25 cellular contexts compared by ENCODE assay signal in the genomic region with DNA sequence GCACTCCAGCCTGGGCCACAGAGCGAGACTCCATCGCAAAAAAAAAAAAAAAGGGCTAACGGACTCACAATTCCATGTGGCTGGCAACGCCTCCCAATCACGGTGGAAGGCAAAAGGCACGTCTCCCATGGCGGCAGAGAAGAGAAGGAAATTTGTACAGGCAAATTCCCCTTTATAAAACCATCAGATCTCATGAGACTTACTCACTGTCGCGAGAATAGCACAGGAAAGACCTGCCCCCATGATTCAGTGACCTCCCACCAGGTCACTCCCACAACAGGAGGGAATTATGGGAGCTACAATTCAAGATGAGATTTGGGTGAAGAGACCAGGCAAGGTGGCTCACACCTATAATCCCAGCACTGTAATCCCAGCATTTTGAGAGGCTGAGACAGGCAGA. TPM values are rescaled to one million over a fixed set of nuclear protein-coding genes. Genes with fewer than 3 reads are reported as not detected.
"Had no signal": no experiment of that assay in that cellular context is flagged by ENCODE, and none has a peak within 500 bp of the region (broad histone marks: within the 10 kb centered on the region; RNA-seq: fewer than 3 reads in every experiment).

No MANE protein-coding gene starts in this region.

- FAIRE-seq: TTC549 had no signal

- H3K4me1 ChIP-seq: ascending aorta, body of pancreas, SJSA1 had no signal

- H3K27ac ChIP-seq: ascending aorta, body of pancreas, RWPE1, SJSA1 had no signal

- H3K27me3 ChIP-seq: ascending aorta, body of pancreas, SJSA1 had no signal

- ATAC-seq: activated naive CD4-positive, alpha-beta T cell treated with anti-CD3 and anti-CD28 coated beads, Interleukin-2, amount 50 U/mL, for 72 hours; activated naive CD8-positive, alpha-beta T cell treated with anti-CD3 and anti-CD28 coated beads, Interleukin-2, amount 50 U/mL, for 24 hours; activated T-cell treated with anti-CD3 and anti-CD28 coated beads, Interleukin-2, amount 50 U/mL, for 4 hours; body of pancreas had no signal

- H3K4me3 ChIP-seq: ascending aorta, body of pancreas, SJSA1 had no signal

- H3K36me3 ChIP-seq: ascending aorta, SJSA1 had no signal

- DNase-seq: activated CD4-positive, alpha-beta memory T cell treated with anti-CD3 and anti-CD28 coated beads for 36 hours; activated CD4-positive, alpha-beta T cell treated with anti-CD3 and anti-CD28 coated beads, Interleukin-2, amount 10 ng/mL, durations not matched to agents 7 days and 5 days; activated CD4-positive, CD25-positive, alpha-beta regulatory T cell; activated CD8-positive, alpha-beta memory T cell treated with anti-CD3 and anti-CD28 coated beads for 24 hours; activated effector memory CD4-positive, alpha-beta T cell treated with anti-CD3 and anti-CD28 coated beads, Interleukin-2, amount 50 U/mL, for 16 hours; activated naive CD4-positive, alpha-beta T cell treated with Interleukin-2 at 50 U/mL for 16 hours; activated naive CD8-positive, alpha-beta T cell treated with anti-CD3 and anti-CD28 coated beads, Interleukin-2, amount 50 U/mL, for 24 hours; activated T-cell treated with anti-CD3 and anti-CD28 coated beads, Interleukin-2, amount 50 U/mL, for 4 hours; amniotic stem cell; body of pancreas; NCI-H1092; NCI-H1417; NCI-H1930; NCI-H2107; NCI-H345; NCI-H510A; NCI-H526 treated with DMSO at 0.1 percent for 48 hours; NCI-H82; SHP77 had no signal

RNA-seq across cellular contexts. Expression of gene NMRK2, which starts 18.7 kb away (rescaled TPM):
- total RNA-seq: activated CD4-positive, alpha-beta memory T cell treated with anti-CD3 and anti-CD28 coated beads for 36 hours; activated CD4-positive, alpha-beta T cell treated with anti-CD3 and anti-CD28 coated beads, Interleukin-2, amount 10 ng/mL, durations not matched to agents 7 days and 5 days; activated naive CD4-positive, alpha-beta T cell treated with anti-CD3 and anti-CD28 coated beads, Interleukin-2, amount 50 U/mL, for 72 hours; activated T-cell treated with anti-CD3 and anti-CD28 coated beads, Interleukin-2, amount 50 U/mL, for 4 hours; ascending aorta; body of pancreas; OCI-LY7; SJSA1 had no signal

RNA-seq across cellular contexts. Expression of gene ATCAY, which starts 33.7 kb away (rescaled TPM):
- total RNA-seq: activated CD4-positive, alpha-beta memory T cell treated with anti-CD3 and anti-CD28 coated beads for 36 hours; activated CD4-positive, alpha-beta T cell treated with anti-CD3 and anti-CD28 coated beads, Interleukin-2, amount 10 ng/mL, durations not matched to agents 7 days and 5 days; activated T-cell treated with anti-CD3 and anti-CD28 coated beads, Interleukin-2, amount 50 U/mL, for 4 hours; ascending aorta; OCI-LY7 had no signal

RNA-seq across cellular contexts. Expression of gene ZFR2, which starts 45.4 kb away (rescaled TPM):
- total RNA-seq: ascending aorta, body of pancreas, OCI-LY7, SJSA1 had no signal
